ENCODE assay signal across 34 cellular contexts in the genomic region with DNA sequence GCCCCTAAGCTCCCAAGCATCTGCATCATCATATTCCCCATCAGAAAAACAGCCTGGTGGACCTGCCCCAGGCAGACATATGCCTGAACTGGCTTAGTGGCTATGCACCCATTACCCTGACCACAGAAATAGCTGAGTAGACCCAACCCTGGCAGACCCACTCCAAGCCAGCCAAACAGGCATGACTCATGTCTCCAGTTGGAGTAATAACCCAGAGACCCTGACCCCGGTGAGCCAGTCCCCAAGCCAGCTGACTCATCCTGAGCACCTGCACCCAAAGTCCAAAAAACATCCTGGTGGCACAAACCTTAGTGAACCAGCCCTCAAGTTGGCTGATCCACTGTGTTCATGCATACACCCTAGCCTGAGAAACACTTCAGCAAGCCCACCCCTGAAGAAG.
"Had no signal": no experiment of that assay in that cellular context is flagged by ENCODE, and none has a peak within 500 bp of the region (broad histone marks: within the 10 kb centered on the region; RNA-seq: fewer than 3 reads in every experiment).

No MANE protein-coding gene starts in this region.

- H3K36me3 Mint-ChIP-seq: activated naive CD4-positive, alpha-beta T cell treated with anti-CD3 and anti-CD28 coated beads, Interleukin-2, amount 10 ng/mL, durations not matched to agents 7 days and 5 days; activated naive CD8-positive, alpha-beta T cell treated with anti-CD3 and anti-CD28 coated beads for 36 hours; activated naive CD8-positive, alpha-beta T cell treated with anti-CD3 and anti-CD28 coated beads, Interleukin-2, amount 10 ng/mL, durations not matched to agents 7 days and 5 days; brain had no signal

- H3K27me3 Mint-ChIP-seq: activated naive CD4-positive, alpha-beta T cell treated with anti-CD3 and anti-CD28 coated beads, Interleukin-2, amount 10 ng/mL, durations not matched to agents 7 days and 5 days; activated naive CD8-positive, alpha-beta T cell; activated naive CD8-positive, alpha-beta T cell treated with anti-CD3 and anti-CD28 coated beads for 36 hours; activated naive CD8-positive, alpha-beta T cell treated with anti-CD3 and anti-CD28 coated beads, Interleukin-2, amount 10 ng/mL, durations not matched to agents 7 days and 5 days; activated naive CD8-positive, alpha-beta T cell treated with anti-CD3 and anti-CD28 coated beads, Interleukin-2, amount 50 U/mL, for 24 hours; activated T-cell treated with anti-CD3 and anti-CD28 coated beads, Interleukin-2, amount 50 U/mL, for 24 hours; brain; central memory CD8-positive, alpha-beta T cell had no signal

- H3K4me3 Mint-ChIP-seq: activated naive CD4-positive, alpha-beta T cell treated with anti-CD3 and anti-CD28 coated beads for 36 hours; activated naive CD4-positive, alpha-beta T cell treated with anti-CD3 and anti-CD28 coated beads, Interleukin-2, amount 10 ng/mL, durations not matched to agents 7 days and 5 days; activated naive CD4-positive, alpha-beta T cell treated with anti-CD3 and anti-CD28 coated beads, Interleukin-2, amount 50 U/mL, for 24 hours; activated naive CD8-positive, alpha-beta T cell; activated naive CD8-positive, alpha-beta T cell treated with anti-CD3 and anti-CD28 coated beads for 36 hours; activated naive CD8-positive, alpha-beta T cell treated with anti-CD3 and anti-CD28 coated beads, Interleukin-2, amount 10 ng/mL, durations not matched to agents 7 days and 5 days; activated naive CD8-positive, alpha-beta T cell treated with anti-CD3 and anti-CD28 coated beads, Interleukin-2, amount 50 U/mL, for 24 hours; activated T-cell treated with anti-CD3 and anti-CD28 coated beads, Interleukin-2, amount 50 U/mL, for 24 hours; activated T-cell treated with anti-CD3 and anti-CD28 coated beads, Interleukin-2, amount 50 U/mL, for 4 hours; activated T-cell treated with anti-CD3 and anti-CD28 coated beads, Interleukin-2, amount 50 U/mL, for 72 hours; activated T-helper 1 cell treated with anti-CD3 and anti-CD28 coated beads, Interleukin-12 subunit alpha, Interleukin-12 subunit beta, Interleukin-2, Interleukin-4 antibody, amounts not matched to agents 30 ng/mL and 10 ng/mL and 1 ng/mL, durations not matched to agents 14 hours and 24 hours and 36 hours; activated T-helper 17 cell treated with anti-CD3 and anti-CD28 coated beads, Interleukin-2, amount 50 U/mL, for 72 hours; brain; central memory CD8-positive, alpha-beta T cell had no signal

- DNase-seq: activated effector memory CD4-positive, alpha-beta T cell treated with anti-CD3 and anti-CD28 coated beads, Interleukin-2, amount 50 U/mL, for 16 hours; activated effector memory CD4-positive, alpha-beta T cell treated with Interleukin-2 at 50 U/mL for 16 hours; activated gamma-delta T cell; activated gamma-delta T cell treated with Interleukin-2 at 50 U/mL for 16 hours; activated naive CD4-positive, alpha-beta T cell; activated naive CD4-positive, alpha-beta T cell treated with anti-CD3 and anti-CD28 coated beads for 36 hours; activated naive CD4-positive, alpha-beta T cell treated with anti-CD3 and anti-CD28 coated beads, Interleukin-2, amount 10 ng/mL, durations not matched to agents 7 days and 5 days; activated naive CD4-positive, alpha-beta T cell treated with anti-CD3 and anti-CD28 coated beads, Interleukin-2, amount 50 U/mL, for 16 hours; activated naive CD4-positive, alpha-beta T cell treated with Interleukin-2 at 50 U/mL for 16 hours; activated naive CD8-positive, alpha-beta T cell treated with anti-CD3 and anti-CD28 coated beads for 36 hours; activated naive CD8-positive, alpha-beta T cell treated with anti-CD3 and anti-CD28 coated beads, Interleukin-2, amount 10 ng/mL, durations not matched to agents 7 days and 5 days; activated naive CD8-positive, alpha-beta T cell treated with anti-CD3 and anti-CD28 coated beads, Interleukin-2, amount 50 U/mL, for 24 hours; activated T-cell treated with anti-CD3 and anti-CD28 coated beads, Interleukin-2, amount 50 U/mL, for 24 hours; activated T-cell treated with anti-CD3 and anti-CD28 coated beads, Interleukin-2, amount 50 U/mL, for 4 hours; activated T-cell treated with anti-CD3 and anti-CD28 coated beads, Interleukin-2, amount 50 U/mL, for 48 hours; activated T-cell treated with anti-CD3 and anti-CD28 coated beads, Interleukin-2, amount 50 U/mL, for 72 hours; adrenal gland; amniotic stem cell; amygdala; anterior cingulate cortex; aorta; body of pancreas; brain microvascular endothelial cell; caudate nucleus; central memory CD4-positive, alpha-beta T cell; cerebellar nuclear complex had no signal

- H3K4me1 Mint-ChIP-seq: activated naive CD4-positive, alpha-beta T cell treated with anti-CD3 and anti-CD28 coated beads, Interleukin-2, amount 10 ng/mL, durations not matched to agents 7 days and 5 days; activated naive CD4-positive, alpha-beta T cell treated with anti-CD3 and anti-CD28 coated beads, Interleukin-2, amount 50 U/mL, for 24 hours; activated naive CD8-positive, alpha-beta T cell treated with anti-CD3 and anti-CD28 coated beads for 36 hours; activated naive CD8-positive, alpha-beta T cell treated with anti-CD3 and anti-CD28 coated beads, Interleukin-2, amount 10 ng/mL, durations not matched to agents 7 days and 5 days; activated naive CD8-positive, alpha-beta T cell treated with anti-CD3 and anti-CD28 coated beads, Interleukin-2, amount 50 U/mL, for 24 hours; activated T-helper 17 cell treated with anti-CD3 and anti-CD28 coated beads, Interleukin-2, amount 50 U/mL, for 72 hours; brain; central memory CD8-positive, alpha-beta T cell had no signal

- H3K27ac Mint-ChIP-seq: activated naive CD4-positive, alpha-beta T cell treated with anti-CD3 and anti-CD28 coated beads for 36 hours; activated naive CD4-positive, alpha-beta T cell treated with anti-CD3 and anti-CD28 coated beads, Interleukin-2, amount 10 ng/mL, durations not matched to agents 7 days and 5 days; activated naive CD4-positive, alpha-beta T cell treated with anti-CD3 and anti-CD28 coated beads, Interleukin-2, amount 50 U/mL, for 24 hours; activated naive CD4-positive, alpha-beta T cell treated with anti-CD3 and anti-CD28 coated beads, Interleukin-2, amount 50 U/mL, for 72 hours; activated naive CD8-positive, alpha-beta T cell; activated naive CD8-positive, alpha-beta T cell treated with anti-CD3 and anti-CD28 coated beads for 36 hours; activated naive CD8-positive, alpha-beta T cell treated with anti-CD3 and anti-CD28 coated beads, Interleukin-2, amount 10 ng/mL, durations not matched to agents 7 days and 5 days; activated naive CD8-positive, alpha-beta T cell treated with anti-CD3 and anti-CD28 coated beads, Interleukin-2, amount 50 U/mL, for 24 hours; activated T-cell treated with anti-CD3 and anti-CD28 coated beads, Interleukin-2, amount 50 U/mL, for 24 hours; activated T-cell treated with anti-CD3 and anti-CD28 coated beads, Interleukin-2, amount 50 U/mL, for 72 hours; activated T-helper 1 cell treated with anti-CD3 and anti-CD28 coated beads, Interleukin-12 subunit alpha, Interleukin-12 subunit beta, Interleukin-2, Interleukin-4 antibody, amounts not matched to agents 30 ng/mL and 10 ng/mL and 1 ng/mL, durations not matched to agents 14 hours and 24 hours and 36 hours; activated T-helper 17 cell treated with anti-CD3 and anti-CD28 coated beads, Interleukin-2, amount 50 U/mL, for 72 hours; activated T-helper 2 cell treated with anti-CD3 and anti-CD28 coated beads, Interferon-gamma antibody, Interleukin-2, Interleukin-4, amounts not matched to agents 10 μg/mL and 5 μg/mL and 100 μg/mL, durations not matched to agents 14 hours and 24 hours and 36 hours; brain had no signal

- ATAC-seq: activated naive CD4-positive, alpha-beta T cell treated with anti-CD3 and anti-CD28 coated beads, Interleukin-2, amount 50 U/mL, for 72 hours; activated naive CD8-positive, alpha-beta T cell treated with anti-CD3 and anti-CD28 coated beads, Interleukin-2, amount 50 U/mL, for 24 hours; activated T-cell treated with anti-CD3 and anti-CD28 coated beads, Interleukin-2, amount 50 U/mL, for 4 hours; activated T-cell treated with anti-CD3 and anti-CD28 coated beads, Interleukin-2, amount 50 U/mL, for 72 hours; activated T-helper 17 cell treated with anti-CD3 and anti-CD28 coated beads, Interleukin-2, amount 50 U/mL, for 72 hours; body of pancreas had no signal
